Comparison of ENCODE assay signal across 2 cellular contexts in the genomic region with DNA sequence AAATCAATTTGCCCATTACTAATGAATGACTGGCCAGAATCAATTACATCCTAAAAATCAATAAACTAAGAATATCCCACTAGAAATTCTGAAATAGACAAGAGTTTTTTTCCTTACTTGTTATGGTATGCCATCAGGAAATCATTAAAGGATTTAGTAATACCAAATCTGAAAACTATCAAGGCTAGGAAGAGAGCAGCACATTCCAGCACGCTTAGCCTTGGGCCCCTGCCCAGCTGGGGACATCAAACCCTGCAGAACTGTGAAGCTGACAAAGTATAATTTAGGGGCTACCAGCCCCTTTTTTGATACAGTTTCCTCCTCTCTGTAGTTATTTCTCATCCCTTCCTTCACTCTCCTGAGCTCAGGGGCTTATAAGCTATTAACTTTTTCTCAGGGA.
TF ChIP-seq lines count a peak whose summit lies in the region.

No MANE protein-coding gene starts in this region.

TF ChIP-seq in SK-N-SH treated with all-trans-retinoic acid at 6 μM for 48 hours, 23 proteins besides CTCF, POLR2A, EP300 and RAD21 (continued from another document):
- TF ChIP-seq, protein P1, sequence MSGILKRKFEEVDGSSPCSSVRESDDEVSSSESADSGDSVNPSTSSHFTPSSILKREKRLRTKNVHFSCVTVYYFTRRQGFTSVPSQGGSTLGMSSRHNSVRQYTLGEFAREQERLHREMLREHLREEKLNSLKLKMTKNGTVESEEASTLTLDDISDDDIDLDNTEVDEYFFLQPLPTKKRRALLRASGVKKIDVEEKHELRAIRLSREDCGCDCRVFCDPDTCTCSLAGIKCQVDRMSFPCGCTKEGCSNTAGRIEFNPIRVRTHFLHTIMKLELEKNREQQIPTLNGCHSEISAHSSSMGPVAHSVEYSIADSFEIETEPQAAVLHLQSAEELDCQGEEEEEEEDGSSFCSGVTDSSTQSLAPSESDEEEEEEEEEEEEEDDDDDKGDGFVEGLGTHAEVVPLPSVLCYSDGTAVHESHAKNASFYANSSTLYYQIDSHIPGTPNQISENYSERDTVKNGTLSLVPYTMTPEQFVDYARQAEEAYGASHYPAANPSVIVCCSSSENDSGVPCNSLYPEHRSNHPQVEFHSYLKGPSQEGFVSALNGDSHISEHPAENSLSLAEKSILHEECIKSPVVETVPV (CRISPR knock-in tag; IDR thresholded peaks at IDR 0.05): no peak
- TF ChIP-seq SNAI2 (CRISPR knock-in tag; IDR thresholded peaks at IDR 0.05): no peak
- TF ChIP-seq ISL1 (CRISPR knock-in tag; IDR thresholded peaks at IDR 0.05): no peak
- TF ChIP-seq CSDC2 (CRISPR knock-in tag; IDR thresholded peaks at IDR 0.05): no peak
- TF ChIP-seq, protein P2, sequence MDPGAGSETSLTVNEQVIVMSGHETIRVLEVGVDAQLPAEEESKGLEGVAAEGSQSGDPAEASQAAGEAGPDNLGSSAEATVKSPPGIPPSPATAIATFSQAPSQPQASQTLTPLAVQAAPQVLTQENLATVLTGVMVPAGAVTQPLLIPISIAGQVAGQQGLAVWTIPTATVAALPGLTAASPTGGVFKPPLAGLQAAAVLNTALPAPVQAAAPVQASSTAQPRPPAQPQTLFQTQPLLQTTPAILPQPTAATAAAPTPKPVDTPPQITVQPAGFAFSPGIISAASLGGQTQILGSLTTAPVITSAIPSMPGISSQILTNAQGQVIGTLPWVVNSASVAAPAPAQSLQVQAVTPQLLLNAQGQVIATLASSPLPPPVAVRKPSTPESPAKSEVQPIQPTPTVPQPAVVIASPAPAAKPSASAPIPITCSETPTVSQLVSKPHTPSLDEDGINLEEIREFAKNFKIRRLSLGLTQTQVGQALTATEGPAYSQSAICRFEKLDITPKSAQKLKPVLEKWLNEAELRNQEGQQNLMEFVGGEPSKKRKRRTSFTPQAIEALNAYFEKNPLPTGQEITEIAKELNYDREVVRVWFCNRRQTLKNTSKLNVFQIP (CRISPR knock-in tag; IDR thresholded peaks at IDR 0.05; ENCODE audit: borderline replicate concordance, low read depth): no peak
- TF ChIP-seq ZC3H10 (CRISPR knock-in tag; IDR thresholded peaks at IDR 0.05): no peak
- TF ChIP-seq OSR1 (CRISPR knock-in tag; IDR thresholded peaks at IDR 0.05): no peak
- TF ChIP-seq, protein P3, sequence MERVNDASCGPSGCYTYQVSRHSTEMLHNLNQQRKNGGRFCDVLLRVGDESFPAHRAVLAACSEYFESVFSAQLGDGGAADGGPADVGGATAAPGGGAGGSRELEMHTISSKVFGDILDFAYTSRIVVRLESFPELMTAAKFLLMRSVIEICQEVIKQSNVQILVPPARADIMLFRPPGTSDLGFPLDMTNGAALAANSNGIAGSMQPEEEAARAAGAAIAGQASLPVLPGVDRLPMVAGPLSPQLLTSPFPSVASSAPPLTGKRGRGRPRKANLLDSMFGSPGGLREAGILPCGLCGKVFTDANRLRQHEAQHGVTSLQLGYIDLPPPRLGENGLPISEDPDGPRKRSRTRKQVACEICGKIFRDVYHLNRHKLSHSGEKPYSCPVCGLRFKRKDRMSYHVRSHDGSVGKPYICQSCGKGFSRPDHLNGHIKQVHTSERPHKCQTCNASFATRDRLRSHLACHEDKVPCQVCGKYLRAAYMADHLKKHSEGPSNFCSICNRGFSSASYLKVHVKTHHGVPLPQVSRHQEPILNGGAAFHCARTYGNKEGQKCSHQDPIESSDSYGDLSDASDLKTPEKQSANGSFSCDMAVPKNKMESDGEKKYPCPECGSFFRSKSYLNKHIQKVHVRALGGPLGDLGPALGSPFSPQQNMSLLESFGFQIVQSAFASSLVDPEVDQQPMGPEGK (CRISPR knock-in tag; IDR thresholded peaks at IDR 0.05; ENCODE audit: borderline replicate concordance): no peak
- TF ChIP-seq ZNF565 (CRISPR knock-in tag; conservative IDR thresholded peaks at IDR 0.05; ENCODE audit: low read depth): no peak
- no peak for TF ChIP-seq PPARA (CRISPR knock-in tag; IDR thresholded peaks at IDR 0.05; ENCODE audit: borderline replicate concordance)
- no peak for TF ChIP-seq ZNF8 (CRISPR knock-in tag; IDR thresholded peaks at IDR 0.05)

TF ChIP-seq in SK-N-SH, 30 proteins besides CTCF, POLR2A, EP300 and RAD21 (continued from another document):
- no peak for TF ChIP-seq MXI1 (IDR thresholded peaks at IDR 0.05; ENCODE audit: low read depth, low read length)
- TF ChIP-seq EZH2phosphoT487 (IDR thresholded peaks at IDR 0.05; ENCODE audit: borderline replicate concordance, low read depth): no peak
- TF ChIP-seq, protein P4, sequence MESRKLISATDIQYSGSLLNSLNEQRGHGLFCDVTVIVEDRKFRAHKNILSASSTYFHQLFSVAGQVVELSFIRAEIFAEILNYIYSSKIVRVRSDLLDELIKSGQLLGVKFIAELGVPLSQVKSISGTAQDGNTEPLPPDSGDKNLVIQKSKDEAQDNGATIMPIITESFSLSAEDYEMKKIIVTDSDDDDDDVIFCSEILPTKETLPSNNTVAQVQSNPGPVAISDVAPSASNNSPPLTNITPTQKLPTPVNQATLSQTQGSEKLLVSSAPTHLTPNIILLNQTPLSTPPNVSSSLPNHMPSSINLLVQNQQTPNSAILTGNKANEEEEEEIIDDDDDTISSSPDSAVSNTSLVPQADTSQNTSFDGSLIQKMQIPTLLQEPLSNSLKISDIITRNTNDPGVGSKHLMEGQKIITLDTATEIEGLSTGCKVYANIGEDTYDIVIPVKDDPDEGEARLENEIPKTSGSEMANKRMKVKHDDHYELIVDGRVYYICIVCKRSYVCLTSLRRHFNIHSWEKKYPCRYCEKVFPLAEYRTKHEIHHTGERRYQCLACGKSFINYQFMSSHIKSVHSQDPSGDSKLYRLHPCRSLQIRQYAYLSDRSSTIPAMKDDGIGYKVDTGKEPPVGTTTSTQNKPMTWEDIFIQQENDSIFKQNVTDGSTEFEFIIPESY (IDR thresholded peaks at IDR 0.05; ENCODE audit: borderline replicate concordance, low read depth): no peak
- no peak for TF ChIP-seq GABPA (IDR thresholded peaks at IDR 0.05; ENCODE audit: low read depth)
- no peak for TF ChIP-seq FOSL2 (IDR thresholded peaks at IDR 0.05; ENCODE audit: borderline replicate concordance, low read depth)
- no peak for TF ChIP-seq JUND (IDR thresholded peaks at IDR 0.05)
- TF ChIP-seq TEAD4 (IDR thresholded peaks at IDR 0.05; ENCODE audit: borderline replicate concordance, insufficient read depth): no peak
- no peak for TF ChIP-seq ELF1 (IDR thresholded peaks at IDR 0.05)
- TF ChIP-seq, protein P5, sequence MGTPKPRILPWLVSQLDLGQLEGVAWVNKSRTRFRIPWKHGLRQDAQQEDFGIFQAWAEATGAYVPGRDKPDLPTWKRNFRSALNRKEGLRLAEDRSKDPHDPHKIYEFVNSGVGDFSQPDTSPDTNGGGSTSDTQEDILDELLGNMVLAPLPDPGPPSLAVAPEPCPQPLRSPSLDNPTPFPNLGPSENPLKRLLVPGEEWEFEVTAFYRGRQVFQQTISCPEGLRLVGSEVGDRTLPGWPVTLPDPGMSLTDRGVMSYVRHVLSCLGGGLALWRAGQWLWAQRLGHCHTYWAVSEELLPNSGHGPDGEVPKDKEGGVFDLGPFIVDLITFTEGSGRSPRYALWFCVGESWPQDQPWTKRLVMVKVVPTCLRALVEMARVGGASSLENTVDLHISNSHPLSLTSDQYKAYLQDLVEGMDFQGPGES (IDR thresholded peaks at IDR 0.05; ENCODE audit: low read depth, low read length): no peak
- TF ChIP-seq, protein P6, sequence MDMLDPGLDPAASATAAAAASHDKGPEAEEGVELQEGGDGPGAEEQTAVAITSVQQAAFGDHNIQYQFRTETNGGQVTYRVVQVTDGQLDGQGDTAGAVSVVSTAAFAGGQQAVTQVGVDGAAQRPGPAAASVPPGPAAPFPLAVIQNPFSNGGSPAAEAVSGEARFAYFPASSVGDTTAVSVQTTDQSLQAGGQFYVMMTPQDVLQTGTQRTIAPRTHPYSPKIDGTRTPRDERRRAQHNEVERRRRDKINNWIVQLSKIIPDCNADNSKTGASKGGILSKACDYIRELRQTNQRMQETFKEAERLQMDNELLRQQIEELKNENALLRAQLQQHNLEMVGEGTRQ (IDR thresholded peaks at IDR 0.05; ENCODE audit: borderline replicate concordance, low read depth, low read length): no peak
- no peak for TF ChIP-seq RXRA (IDR thresholded peaks at IDR 0.05; ENCODE audit: borderline replicate concordance, low read depth)
- TF ChIP-seq POLR2AphosphoS5 (IDR thresholded peaks at IDR 0.05; ENCODE audit: low read depth, low read length): no peak
TF ChIP-seq in SK-N-SH: peak in this region for 0.
